In genomic region chr14:75299576-75299975, GRCh38 we compare ENCODE assay signal across 27 cellular contexts. TPM values are rescaled to one million over a fixed set of nuclear protein-coding genes. Genes with fewer than 3 reads are reported as not detected.
DNase-seq lines count a peak whose midpoint lies in the region; ATAC-seq, FAIRE-seq and TF ChIP-seq lines count a peak whose summit lies in the region.
"Had no signal": no experiment of that assay in that cellular context is flagged by ENCODE, and none has a peak within 500 bp of the region (broad histone marks: within the 10 kb centered on the region; RNA-seq: fewer than 3 reads in every experiment).

No MANE protein-coding gene starts in this region.

- H4K20me1 ChIP-seq in HepG2 (ENCODE audit: insufficient read depth, low read length): no peaks in the 10 kb centered on the region

- FAIRE-seq in HepG2 (lab: Jason Lieb, UNC): no peak
- FAIRE-seq: A204.1, D721Med had no signal

- peaks cover 0 to 11% (median 5%) of the 10 kb centered on the region in 4 donors for H3K4me1 ChIP-seq in right lobe of liver
- H3K4me1 ChIP-seq in HepG2 (ENCODE audit: insufficient read depth, low read length): peaks cover 68% of the 10 kb centered on the region
- H3K4me1 ChIP-seq in left lung: peaks cover 15 to 93% of the 10 kb centered on the region in 2 donors
- H3K4me1 ChIP-seq in spleen: peaks cover 12 to 92% (median 53%) of the 10 kb centered on the region in 6 donors
- H3K4me1 ChIP-seq: BE2C had no signal

- peak overlapping the region in 2 of 3 donors; percentile 23 to 99 for H3K27ac ChIP-seq in right lobe of liver
- no peak overlapping the region for H3K27ac ChIP-seq in HepG2 (ENCODE audit: extremely low read length, insufficient read depth, low read length)
- peak overlapping the region; percentile 95 to 98 for H3K27ac ChIP-seq in left lung
- peak overlapping the region in 7 of 8 donors; percentile 87 to 97 (median 91) for H3K27ac ChIP-seq in spleen

- H3K4me3 ChIP-seq in right lobe of liver (no peak overlapping the region), HepG2 (replicated peaks in 1 of 3; ENCODE audit: insufficient read depth in 1 of 3, low read depth in 2 of 3, low read length in 3 of 3) (no peak overlapping the region), left lung (no peak overlapping the region), spleen (peak overlapping the region in 1 of 8 donors; percentile 83)
- H3K4me3 ChIP-seq: heart left ventricle, MG63, mucosa of descending colon, tibial artery had no signal

- H3K9me3 ChIP-seq in right lobe of liver (no peaks in the 10 kb centered on the region), HepG2 (ENCODE audit: low read length) (no peaks in the 10 kb centered on the region), left lung (no peaks in the 10 kb centered on the region), spleen (no peaks in the 10 kb centered on the region)
- H3K9me3 ChIP-seq: BE2C, heart left ventricle, MG63, mucosa of descending colon, tibial artery had no signal

- H3K27me3 ChIP-seq in right lobe of liver (no peaks in the 10 kb centered on the region), HepG2 (ENCODE audit: control insufficient read depth in 1 of 2, insufficient read depth in 2 of 2, low read length in 2 of 2) (peaks cover 1 to 6% of the 10 kb centered on the region in 2 experiments; a peak in 2 of 5 replicates), left lung (no peaks in the 10 kb centered on the region), spleen (replicated peaks in 1 of 7) (no peaks in the 10 kb centered on the region)
- H3K27me3 ChIP-seq: BE2C, heart left ventricle, MG63, tibial artery had no signal

- TF ChIP-seq CTCF in right lobe of liver (IDR thresholded peaks at IDR 0.05) (no peak), HepG2 (CRISPR knock-in tag; IDR thresholded peaks at IDR 0.05) (no peak), left lung (IDR thresholded peaks at IDR 0.05) (no peak), spleen (IDR thresholded peaks at IDR 0.05 in 8 of 11, conservative IDR thresholded peaks at IDR 0.05 in 3 of 11) (no peak)

- no peak for TF ChIP-seq RAD21 in HepG2 (CRISPR knock-in tag; IDR thresholded peaks at IDR 0.05)

- H3K36me3 ChIP-seq in right lobe of liver (no peaks in the 10 kb centered on the region), HepG2 (replicated peaks in 1 of 2; ENCODE audit: control insufficient read depth in 1 of 2, insufficient read depth in 2 of 2, low read length in 2 of 2) (no peaks in the 10 kb centered on the region), left lung (no peaks in the 10 kb centered on the region), spleen (no peaks in the 10 kb centered on the region)
- H3K36me3 ChIP-seq: BE2C, heart left ventricle, MG63, tibial artery had no signal

- POLR2A ChIA-PET in HepG2 (lab: Yijun Ruan, JAX): interaction anchor here (1.2 kb wide), 1 partner anchor 173 kb away, joined by 3 read pairs; the partner anchor contains the start of gene NEK9

- H3K79me2 ChIP-seq in HepG2 (ENCODE audit: insufficient read depth, low read length): no peaks in the 10 kb centered on the region

- TF ChIP-seq POLR2A in right lobe of liver (IDR thresholded peaks at IDR 0.05): no peak
- no peak for TF ChIP-seq POLR2A in HepG2 (IDR thresholded peaks at IDR 0.05; ENCODE audit: insufficient read depth in 1 of 2, low read depth in 2 of 2, low read length in 2 of 2)
- no peak for TF ChIP-seq POLR2A in spleen (IDR thresholded peaks at IDR 0.05)

- H2AFZ ChIP-seq in HepG2 (ENCODE audit: low read length): no peak overlapping the region

- 4% methylated on average over 1 of the region's 1 CpG for WGBS in right lobe of liver (ENCODE audit: insufficient coverage, low coverage, low lambda C conversion rate, missing lambda C conversion rate)
- WGBS in HepG2 (ENCODE audit: low lambda C conversion rate): 2% methylated on average over 1 of the region's 1 CpG
- 13 to 39% (median 19%) methylated on average over 1 of the region's 1 CpG for WGBS in spleen, 5 donors

- H3K9ac ChIP-seq in HepG2 (ENCODE audit: insufficient read depth, low read depth, low read length): no peak overlapping the region

- no peak for TF ChIP-seq EP300 in HepG2 (IDR thresholded peaks at IDR 0.05; ENCODE audit: low read depth in 2 of 2, low read length in 2 of 2)
- TF ChIP-seq EP300 in HepG2 (CRISPR knock-in tag; IDR thresholded peaks at IDR 0.05; ENCODE audit: borderline replicate concordance): no peak

- no TSS peak for BruUV-seq in HepG2 (replicated peaks; lab: Mats Ljungman, UMichigan)

- DNase-seq in right lobe of liver (no peak), HepG2 (ENCODE audit: low spot score) (no peak), left lung (no peak), spleen (no peak), NCI-H2081 treated with DMSO at 0.1 percent for 48 hours (lab: John Stamatoyannopoulos, UW) (no peak)
- no peak for DNase-seq in stimulated activated CD4-positive, alpha-beta T cell treated with anti-CD3 and anti-CD28 coated beads, Interleukin-2, amount 100 ng/mL, for 24 hours
- DNase-seq: activated CD4-positive, CD25-positive, alpha-beta regulatory T cell treated with anti-CD3 and anti-CD28 coated beads, Interleukin-2, amount 50 U/mL, for 72 hours; activated CD8-positive, alpha-beta memory T cell treated with anti-CD3 and anti-CD28 coated beads for 24 hours; activated naive CD4-positive, alpha-beta T cell treated with anti-CD3 and anti-CD28 coated beads, Interleukin-2, amount 10 ng/mL, durations not matched to agents 7 days and 5 days; activated T-cell treated with anti-CD3 and anti-CD28 coated beads, Interleukin-2, amount 50 U/mL, for 72 hours; BE2C; central memory CD4-positive, alpha-beta T cell; effector CD4-positive, alpha-beta T cell; EL; MG63; mucosa of descending colon; NCI-H1417 treated with DMSO at 0.1 percent for 48 hours; NCI-H2171; NCI-H526 treated with DMSO at 0.1 percent for 48 hours; nucleus accumbens had no signal

- H3K4me2 ChIP-seq in HepG2 (ENCODE audit: low read depth, low read length): no peak overlapping the region

- CTCF ChIA-PET in HepG2 (lab: Yijun Ruan, JAX; ENCODE audit: low intra/inter-chr PET ratio, low total read pairs): no interaction called here

- no peak for ATAC-seq in right lobe of liver
- ATAC-seq in HepG2: no peak
- ATAC-seq in left lung: no peak
- ATAC-seq in GM19463 (IDR thresholded peaks at IDR 0.05; ENCODE audit: unreplicated experiment): no peak
- no peak for ATAC-seq in GM21717 (IDR thresholded peaks at IDR 0.05; ENCODE audit: unreplicated experiment)
- ATAC-seq: activated T-cell treated with anti-CD3 and anti-CD28 coated beads, Interleukin-2, amount 50 U/mL, for 72 hours; heart left ventricle; left lobe of liver; mucosa of descending colon had no signal

- intact Hi-C loops in right lobe of liver (cut with DNase I): loop anchor here in 1 of 2 donors (5.0 kb wide), 1 partner anchor 167 kb away; no protein-coding TSS in a partner anchor
- intact Hi-C loops in HepG2 (cut with micrococcal nuclease; ENCODE audit: unreplicated experiment): no loop called here
- intact Hi-C loops in left lung (cut with DNase I): no loop called here
- intact Hi-C loops in spleen (cut with DNase I; ENCODE audit: low total_unique reads): loop anchor here (10.0 kb wide), 1 partner anchor 65 kb away; no protein-coding TSS in a partner anchor

- in situ Hi-C loops in HepG2 (cut with HindIII; ENCODE audit: extremely low pct_ligation_motif_present, low pct_unique_long_range_greater_than_20kb): loop anchor here (5.0 kb wide), 1 partner anchor 167 kb away; no protein-coding TSS in a partner anchor

TF ChIP-seq in HepG2, 621 proteins besides CTCF, POLR2A, EP300 and RAD21 (continues in another document):
- TF ChIP-seq DNMT1 (CRISPR knock-in tag; IDR thresholded peaks at IDR 0.05): no peak
- TF ChIP-seq ZNF75D (CRISPR knock-in tag; IDR thresholded peaks at IDR 0.05; ENCODE audit: borderline replicate concordance): no peak

RNA-seq across cellular contexts. Expression of gene FOS, which starts 20.9 kb away (rescaled TPM):
- total RNA-seq in right lobe of liver (100 to 1,000 TPM in 1 of 6 experiments, 10 to 100 TPM in 4, 1 to 10 TPM in 1; 9.9 to 151 (median 49.5) TPM), HepG2 (2016; rRNA removed; fragmentation: Illumina TruSeq; extraction: Trizol) (4.3 and 24.2 TPM in 2 replicates), left lung (100 to 1,000 TPM in 1 of 2 donors, 10 to 100 TPM in 1; 92.2 to 264 TPM), spleen (100 to 1,000 TPM in 5 of 7 donors, 10 to 100 TPM in 2; 46.0 to 414 (median 192) TPM)
- total RNA-seq in HepG2 (2016; cell fraction: cytosol; rRNA removed; fragmentation: Illumina TruSeq; extraction: Trizol; ENCODE audit: low read depth): 2.5 and 3.0 TPM in 2 replicates
- total RNA-seq in HepG2 (2016; cell fraction: insoluble cytoplasmic fraction; rRNA removed; fragmentation: Illumina TruSeq; extraction: Trizol): 3.4 and 28.3 TPM in 2 replicates
- total RNA-seq in HepG2 (2016; cell fraction: membrane; rRNA removed; fragmentation: Illumina TruSeq; extraction: Trizol): 2.8 and 4.2 TPM in 2 replicates
- 64.4 and 68.6 TPM in 2 replicates for total RNA-seq in HepG2 (2016; cell fraction: nucleus; rRNA removed; fragmentation: Illumina TruSeq; extraction: Trizol)
- polyA plus RNA-seq in HepG2 (2011; rRNA removed) (15.9 and 26.2 TPM in 2 replicates), spleen (10 to 100 TPM; 18.8 to 32.9 (median 20.2) TPM)
- polyA plus RNA-seq in HepG2 (2011; cell fraction: cytosol; rRNA removed): 8.8 and 9.0 TPM in 2 replicates
- polyA plus RNA-seq in HepG2 (2011; cell fraction: nucleus; rRNA removed): 83.8 and 92.0 TPM in 2 replicates
- 4.3 and 4.8 TPM in 2 replicates for polyA plus RNA-seq in HepG2 (2012)
- polyA plus RNA-seq in HepG2 (2016; cell fraction: cytosol; fragmentation: Illumina TruSeq; extraction: Trizol; ENCODE audit: low read depth): 1.2 and 1.8 TPM in 2 replicates
- polyA plus RNA-seq in HepG2 (2016; cell fraction: insoluble cytoplasmic fraction; fragmentation: Illumina TruSeq; extraction: Trizol; ENCODE audit: low read depth): 5.5 and 10.0 TPM in 2 replicates
- polyA plus RNA-seq in HepG2 (2016; cell fraction: membrane; fragmentation: Illumina TruSeq; extraction: Trizol; ENCODE audit: low read depth): 2.1 and 3.4 TPM in 2 replicates
- 101 and 123 TPM in 2 replicates for polyA plus RNA-seq in HepG2 (2016; cell fraction: nucleus; fragmentation: Illumina TruSeq; extraction: Trizol; ENCODE audit: insufficient read depth, low read depth)
- 58.4 and 70.4 TPM in 2 replicates for polyA minus RNA-seq in HepG2 (2011; rRNA and poly(A)+ RNA removed; ENCODE audit: low replicate concordance)
- 11.7 and 16.7 TPM in 2 replicates for polyA minus RNA-seq in HepG2 (2011; cell fraction: cytosol; rRNA and poly(A)+ RNA removed)
- polyA minus RNA-seq in HepG2 (2011; cell fraction: nucleus; rRNA and poly(A)+ RNA removed): 128 and 149 TPM in 2 replicates
